In genomic region chr2:64683771-64684510, GRCh38 we compare ENCODE assay signal across 1 cellular context.
TF ChIP-seq lines count a peak whose summit lies in the region.

No MANE protein-coding gene starts in this region.

TF ChIP-seq in HepG2, 621 proteins besides CTCF, POLR2A, EP300 and RAD21 (continued from another document and continues in another):
- TF ChIP-seq SRSF1 (optimal IDR thresholded peaks at IDR 0.05; ENCODE audit: low read depth, low read length) = no peak
- peak; percentile 37; the same call in 1 of the 2 replicates for TF ChIP-seq FOSL2 (CRISPR knock-in tag; IDR thresholded peaks at IDR 0.05)
- peak; percentile 46 for TF ChIP-seq MAFF (IDR thresholded peaks at IDR 0.05; ENCODE audit: low read depth, low read length)
- TF ChIP-seq ZNF3 (CRISPR knock-in tag; IDR thresholded peaks at IDR 0.05) = peak; percentile 83
- TF ChIP-seq ZNF570 (CRISPR knock-in tag; IDR thresholded peaks at IDR 0.05; ENCODE audit: borderline replicate concordance) = no peak
- TF ChIP-seq POGK (CRISPR knock-in tag; conservative IDR thresholded peaks at IDR 0.05) = no peak
- TF ChIP-seq SP1 (IDR thresholded peaks at IDR 0.05) = no peak
- TF ChIP-seq SP1 (CRISPR knock-in tag; IDR thresholded peaks at IDR 0.05) = no peak
- no peak for TF ChIP-seq ZSCAN22 (CRISPR knock-in tag; IDR thresholded peaks at IDR 0.05)
- no peak for TF ChIP-seq KDM3A (CRISPR knock-in tag; IDR thresholded peaks at IDR 0.05; ENCODE audit: low read depth)
- TF ChIP-seq ZMYM4 (CRISPR knock-in tag; IDR thresholded peaks at IDR 0.05) = peak; percentile 26; the same call in 1 of the 2 replicates
- no peak for TF ChIP-seq ZNF746 (CRISPR knock-in tag; IDR thresholded peaks at IDR 0.05)
- TF ChIP-seq ZNF740 (CRISPR knock-in tag; IDR thresholded peaks at IDR 0.05) = no peak
- TF ChIP-seq ATF2 (CRISPR knock-in tag; IDR thresholded peaks at IDR 0.05) = peak; percentile 27; the same call in 1 of the 2 replicates
- TF ChIP-seq ZNF230 (CRISPR knock-in tag; IDR thresholded peaks at IDR 0.05) = no peak
- TF ChIP-seq NPAS2 (CRISPR knock-in tag; IDR thresholded peaks at IDR 0.05; ENCODE audit: borderline replicate concordance) = no peak
- TF ChIP-seq HOMEZ (CRISPR knock-in tag; IDR thresholded peaks at IDR 0.05; ENCODE audit: low read depth) = 0 out of 2 replicates have a peak, but pooled peaks have one; percentile 32
- peak; percentile 43 for TF ChIP-seq PAXIP1 (CRISPR knock-in tag; conservative IDR thresholded peaks at IDR 0.05)
- TF ChIP-seq PHF8 (CRISPR knock-in tag; IDR thresholded peaks at IDR 0.05) = no peak
- TF ChIP-seq ZNF503 (CRISPR knock-in tag; IDR thresholded peaks at IDR 0.05) = no peak
- TF ChIP-seq MYNN (CRISPR knock-in tag; IDR thresholded peaks at IDR 0.05; ENCODE audit: low read depth) = no peak
- TF ChIP-seq TAF1 (CRISPR knock-in tag; IDR thresholded peaks at IDR 0.05) = no peak
- TF ChIP-seq SAFB2 (CRISPR knock-in tag; IDR thresholded peaks at IDR 0.05; ENCODE audit: borderline replicate concordance, low read depth) = no peak
- peak; percentile 29; the same call in 1 of the 2 replicates for TF ChIP-seq POGZ (CRISPR knock-in tag; IDR thresholded peaks at IDR 0.05)
- no peak for TF ChIP-seq YY1 (IDR thresholded peaks at IDR 0.05; ENCODE audit: insufficient read depth, insufficient replicate concordance, low read depth, low read length)
- no peak for TF ChIP-seq ZNF10 (CRISPR knock-in tag; IDR thresholded peaks at IDR 0.05; ENCODE audit: borderline replicate concordance, low read depth)
- no peak for TF ChIP-seq SSRP1 (CRISPR knock-in tag; IDR thresholded peaks at IDR 0.05)
- TF ChIP-seq GMEB1 (CRISPR knock-in tag; IDR thresholded peaks at IDR 0.05; ENCODE audit: borderline replicate concordance) = peak; percentile 35; the same call in 1 of the 2 replicates
- no peak for TF ChIP-seq ZUFSP (CRISPR knock-in tag; IDR thresholded peaks at IDR 0.05; ENCODE audit: borderline replicate concordance)
- no peak for TF ChIP-seq ZNF660 (CRISPR knock-in tag; IDR thresholded peaks at IDR 0.05; ENCODE audit: borderline replicate concordance, low read depth)
- no peak for TF ChIP-seq THYN1 (CRISPR knock-in tag; IDR thresholded peaks at IDR 0.05; ENCODE audit: borderline replicate concordance, low read depth)
- no peak for TF ChIP-seq ZFP36 (IDR thresholded peaks at IDR 0.05; ENCODE audit: borderline replicate concordance, low read depth, low read length, partially characterized antibody)
- TF ChIP-seq CREB3 (CRISPR knock-in tag; IDR thresholded peaks at IDR 0.05) = no peak
- TF ChIP-seq ATAD3A (CRISPR knock-in tag; IDR thresholded peaks at IDR 0.05) = no peak
- TF ChIP-seq IKZF4 (CRISPR knock-in tag; IDR thresholded peaks at IDR 0.05; ENCODE audit: borderline replicate concordance, low read depth, not compliant biosample characterization) = no peak
- no peak for TF ChIP-seq GATAD1 (CRISPR knock-in tag; IDR thresholded peaks at IDR 0.05)
- TF ChIP-seq ZEB1 (IDR thresholded peaks at IDR 0.05; ENCODE audit: insufficient replicate concordance, low read depth) = no peak
- TF ChIP-seq FOXA1 (IDR thresholded peaks at IDR 0.05) = no peak
- peak; percentile 33; the same call in 1 of the 2 replicates for TF ChIP-seq FOXA1 (CRISPR knock-in tag; IDR thresholded peaks at IDR 0.05)
- peak in 1 of 2 experiments; percentile 42; a peak in 1 of 4 replicates for TF ChIP-seq MAFK (conservative IDR thresholded peaks at IDR 0.05 in 1 of 2, IDR thresholded peaks at IDR 0.05 in 1 of 2; ENCODE audit: low read length in 2 of 2)
- TF ChIP-seq FOXP1 (IDR thresholded peaks at IDR 0.05) = no peak
- TF ChIP-seq FOXP1 (CRISPR knock-in tag; IDR thresholded peaks at IDR 0.05) = peak; percentile 61
- no peak for TF ChIP-seq ZSCAN9 (CRISPR knock-in tag; IDR thresholded peaks at IDR 0.05; ENCODE audit: borderline replicate concordance)
- TF ChIP-seq NR0B2 (CRISPR knock-in tag; IDR thresholded peaks at IDR 0.05) = no peak
- no peak for TF ChIP-seq ARNT2 (CRISPR knock-in tag; IDR thresholded peaks at IDR 0.05; ENCODE audit: low read depth)
- TF ChIP-seq DMAP1 (CRISPR knock-in tag; IDR thresholded peaks at IDR 0.05) = no peak
- TF ChIP-seq RAD51 (IDR thresholded peaks at IDR 0.05; ENCODE audit: borderline replicate concordance) = no peak
- no peak for TF ChIP-seq ZNF577 (CRISPR knock-in tag; IDR thresholded peaks at IDR 0.05; ENCODE audit: borderline replicate concordance, low read depth)
- TF ChIP-seq TBP (CRISPR knock-in tag; IDR thresholded peaks at IDR 0.05) = no peak
- TF ChIP-seq YEATS4 (CRISPR knock-in tag; IDR thresholded peaks at IDR 0.05; ENCODE audit: borderline replicate concordance) = no peak
